ENCODE assay signal across 15 cellular contexts in the genomic region with DNA sequence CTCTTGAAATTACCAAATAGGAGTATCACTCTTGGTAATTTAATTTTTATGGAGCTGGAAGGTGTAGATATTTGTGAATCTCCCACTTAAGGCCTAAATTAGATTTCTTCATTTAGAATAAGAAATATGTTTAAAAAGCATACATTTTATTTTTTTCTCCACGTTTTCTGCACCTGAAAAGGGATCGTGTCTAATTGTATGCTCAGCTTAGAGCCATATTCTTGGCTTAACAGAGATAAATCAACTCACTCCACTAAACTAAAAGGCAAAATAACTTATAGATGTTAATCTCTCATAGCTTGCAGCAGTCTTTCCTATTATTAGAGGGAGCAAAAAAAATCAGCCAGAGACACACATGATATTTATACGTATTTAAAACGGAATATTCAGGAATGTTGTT.
A peak's percentile ranks its signal among the peaks of the same experiment; 100 is the strongest.
DNase-seq lines count a peak whose midpoint lies in the region; ATAC-seq and TF ChIP-seq lines count a peak whose summit lies in the region.
"Had no signal": no experiment of that assay in that cellular context is flagged by ENCODE, and none has a peak within 500 bp of the region (broad histone marks: within the 10 kb centered on the region; RNA-seq: fewer than 3 reads in every experiment).

No MANE protein-coding gene starts in this region.

- H3K4me3 ChIP-seq in BE2C (ENCODE audit: low read depth, low read length) (peak overlapping the region; percentile 16; the same call in 1 of the 2 replicates), dorsolateral prefrontal cortex (no peak overlapping the region), vagina (no peak overlapping the region), tibial artery (no peak overlapping the region)

- H3K9me3 ChIP-seq in BE2C (no peaks in the 10 kb centered on the region), vagina (no peaks in the 10 kb centered on the region), tibial artery (no peaks in the 10 kb centered on the region)
- H3K9me3 ChIP-seq: Caco-2 had no signal

- H3K27me3 ChIP-seq in BE2C (no peaks in the 10 kb centered on the region), dorsolateral prefrontal cortex (no peaks in the 10 kb centered on the region), vagina (no peaks in the 10 kb centered on the region), tibial artery (no peaks in the 10 kb centered on the region)

- H3K36me3 ChIP-seq in BE2C (no peaks in the 10 kb centered on the region), vagina (no peaks in the 10 kb centered on the region), tibial artery (no peaks in the 10 kb centered on the region)

- intact Hi-C loops in dorsolateral prefrontal cortex (cut with DNase I), result no loop called here
- intact Hi-C loops in vagina (cut with DNase I), result no loop called here
- intact Hi-C loops in tibial artery (cut with DNase I; ENCODE audit: low total_unique reads), result no loop called here

- peak; percentile 45 for ATAC-seq in SK-N-SH treated with all-trans-retinoic acid at 6 μM for 48 hours
- ATAC-seq: HCT116 had no signal

- TF ChIP-seq POLR2A in vagina (IDR thresholded peaks at IDR 0.05), result no peak

- TF ChIP-seq CTCF in BE2C (IDR thresholded peaks at IDR 0.05; ENCODE audit: low read depth, low read length), result no peak
- no peak for TF ChIP-seq CTCF in dorsolateral prefrontal cortex (IDR thresholded peaks at IDR 0.05 in 54 of 56, conservative IDR thresholded peaks at IDR 0.05 in 2 of 56; ENCODE audit: low read depth in 1 of 56, partially characterized antibody in 56 of 56)
- TF ChIP-seq CTCF in vagina (IDR thresholded peaks at IDR 0.05), result no peak
- no peak for TF ChIP-seq CTCF in tibial artery (IDR thresholded peaks at IDR 0.05)

- H3K4me1 ChIP-seq in BE2C, result no peaks in the 10 kb centered on the region
- no peaks in the 10 kb centered on the region for H3K4me1 ChIP-seq in vagina
- no peaks in the 10 kb centered on the region for H3K4me1 ChIP-seq in tibial artery
- H3K4me1 ChIP-seq: Caco-2 had no signal

- H3K27ac ChIP-seq in dorsolateral prefrontal cortex (peak overlapping the region in 38 of 59 donors; percentile 1 to 67 (median 28)), vagina (peak overlapping the region; percentile 62), tibial artery (no peak overlapping the region)

- DNase-seq in BE2C (no peak), dorsolateral prefrontal cortex (no peak), vagina (ENCODE audit: extremely low spot score in 2 of 2) (no peak), T-helper 9 cell (no peak), COLO829 (ENCODE audit: low spot score) (no peak), tibial artery (no peak)
- DNase-seq: 8988T; Caco-2; CD4-positive, CD25-positive, alpha-beta regulatory T cell; CD8-positive, alpha-beta memory T cell; GOT3; H7; HFFc6 had no signal

TF ChIP-seq in SK-N-SH treated with all-trans-retinoic acid at 6 μM for 48 hours, 23 proteins besides CTCF, POLR2A, EP300 and RAD21:
- TF ChIP-seq TCF4 (CRISPR knock-in tag; IDR thresholded peaks at IDR 0.05; ENCODE audit: borderline replicate concordance), result peak; percentile 61; the same call in 1 of the 2 replicates
- TF ChIP-seq, protein P1, sequence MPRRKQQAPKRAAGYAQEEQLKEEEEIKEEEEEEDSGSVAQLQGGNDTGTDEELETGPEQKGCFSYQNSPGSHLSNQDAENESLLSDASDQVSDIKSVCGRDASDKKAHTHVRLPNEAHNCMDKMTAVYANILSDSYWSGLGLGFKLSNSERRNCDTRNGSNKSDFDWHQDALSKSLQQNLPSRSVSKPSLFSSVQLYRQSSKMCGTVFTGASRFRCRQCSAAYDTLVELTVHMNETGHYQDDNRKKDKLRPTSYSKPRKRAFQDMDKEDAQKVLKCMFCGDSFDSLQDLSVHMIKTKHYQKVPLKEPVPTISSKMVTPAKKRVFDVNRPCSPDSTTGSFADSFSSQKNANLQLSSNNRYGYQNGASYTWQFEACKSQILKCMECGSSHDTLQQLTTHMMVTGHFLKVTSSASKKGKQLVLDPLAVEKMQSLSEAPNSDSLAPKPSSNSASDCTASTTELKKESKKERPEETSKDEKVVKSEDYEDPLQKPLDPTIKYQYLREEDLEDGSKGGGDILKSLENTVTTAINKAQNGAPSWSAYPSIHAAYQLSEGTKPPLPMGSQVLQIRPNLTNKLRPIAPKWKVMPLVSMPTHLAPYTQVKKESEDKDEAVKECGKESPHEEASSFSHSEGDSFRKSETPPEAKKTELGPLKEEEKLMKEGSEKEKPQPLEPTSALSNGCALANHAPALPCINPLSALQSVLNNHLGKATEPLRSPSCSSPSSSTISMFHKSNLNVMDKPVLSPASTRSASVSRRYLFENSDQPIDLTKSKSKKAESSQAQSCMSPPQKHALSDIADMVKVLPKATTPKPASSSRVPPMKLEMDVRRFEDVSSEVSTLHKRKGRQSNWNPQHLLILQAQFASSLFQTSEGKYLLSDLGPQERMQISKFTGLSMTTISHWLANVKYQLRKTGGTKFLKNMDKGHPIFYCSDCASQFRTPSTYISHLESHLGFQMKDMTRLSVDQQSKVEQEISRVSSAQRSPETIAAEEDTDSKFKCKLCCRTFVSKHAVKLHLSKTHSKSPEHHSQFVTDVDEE (CRISPR knock-in tag; IDR thresholded peaks at IDR 0.05), result no peak

Comparison
In these comparisons a context has a peak if more than half of its experiments do, and no peak if none do; other contexts are left out.
1. H3K27ac ChIP-seq: peak in dorsolateral prefrontal cortex (38 of 59) and vagina (single experiment); none in tibial artery (0 of 2).